Comparison of ENCODE assay signal across 19 cellular contexts in the genomic region with DNA sequence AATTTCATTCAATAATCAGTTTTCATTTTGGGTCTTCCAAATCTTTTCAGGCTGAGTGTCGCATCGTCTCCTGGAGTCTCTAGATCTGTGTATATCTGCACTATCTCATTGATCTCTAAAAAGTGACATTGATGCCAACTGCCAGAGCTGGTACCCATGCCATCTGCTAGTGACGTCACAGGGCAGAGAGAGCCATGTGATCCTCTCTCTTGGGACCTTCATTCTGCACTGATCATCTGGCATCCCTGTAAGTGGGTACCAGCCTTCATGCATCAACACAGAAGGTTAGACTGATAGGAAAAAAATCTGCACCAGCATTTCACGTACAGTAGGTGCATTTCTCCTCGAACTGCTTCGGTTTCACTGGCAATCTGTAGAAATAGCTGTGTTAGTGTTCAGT. TPM values are rescaled to one million over a fixed set of nuclear protein-coding genes. Genes with fewer than 3 reads are reported as not detected.
"Had no signal": no experiment of that assay in that cellular context is flagged by ENCODE, and none has a peak within 500 bp of the region (broad histone marks: within the 10 kb centered on the region; RNA-seq: fewer than 3 reads in every experiment).

A gene (minus strand): TSS at position 124 of the 400 bp plus-strand sequence. CDS start 1,458 bp downstream, outside the sequence.

- H3K27me3 ChIP-seq: vagina had no signal

- H3K27ac ChIP-seq: adrenal gland, colonic mucosa, esophagus squamous epithelium, neutrophil, thyroid gland, vagina, VCaP had no signal

- H3K36me3 ChIP-seq: adrenal gland, colonic mucosa, esophagus squamous epithelium, neutrophil, thyroid gland, vagina had no signal

- H3K4me3 ChIP-seq: adrenal gland, colonic mucosa, esophagus squamous epithelium, thyroid gland, vagina had no signal

- ATAC-seq: left ventricle myocardium superior; naive thymus-derived CD8-positive, alpha-beta T cell; stimulated activated memory B cell treated with anti-CD40 and anti-IgM and Interleukin-4, amounts not matched to agents 10 μg/mL and 1 μg/mL and 100 μg/mL, for 72 hours had no signal

- H3K4me1 ChIP-seq: adrenal gland, colonic mucosa had no signal

- H3K9me3 ChIP-seq: adrenal gland, colonic mucosa, esophagus squamous epithelium, neutrophil, thyroid gland, vagina had no signal

- DNase-seq: activated CD4-positive, alpha-beta T cell treated with anti-CD3 and anti-CD28 coated beads, Interleukin-2, amount 50 U/mL, for 48 hours; adrenal gland; colonic mucosa; esophagus squamous epithelium; kidney glomerular epithelial cell; left ventricle myocardium superior; mesenchymal stem cell; naive thymus-derived CD8-positive, alpha-beta T cell; retina; stimulated activated CD4-positive, alpha-beta T cell treated with anti-CD3 and anti-CD28 coated beads, Interleukin-2, amount 100 ng/mL, for 48 hours; thyroid gland had no signal

RNA-seq across cellular contexts. Expression of the gene that starts here (rescaled TPM):
- total RNA-seq: adrenal gland; cardiac septum; colonic mucosa; esophagus squamous epithelium; fibroblast of villous mesenchyme; left ventricle myocardium superior; mucosa of gallbladder; naive thymus-derived CD8-positive, alpha-beta T cell; skeletal muscle tissue; thyroid gland; vagina had no signal
- polyA plus RNA-seq: adrenal gland; naive thymus-derived CD8-positive, alpha-beta T cell had no signal
